In the genomic region with DNA sequence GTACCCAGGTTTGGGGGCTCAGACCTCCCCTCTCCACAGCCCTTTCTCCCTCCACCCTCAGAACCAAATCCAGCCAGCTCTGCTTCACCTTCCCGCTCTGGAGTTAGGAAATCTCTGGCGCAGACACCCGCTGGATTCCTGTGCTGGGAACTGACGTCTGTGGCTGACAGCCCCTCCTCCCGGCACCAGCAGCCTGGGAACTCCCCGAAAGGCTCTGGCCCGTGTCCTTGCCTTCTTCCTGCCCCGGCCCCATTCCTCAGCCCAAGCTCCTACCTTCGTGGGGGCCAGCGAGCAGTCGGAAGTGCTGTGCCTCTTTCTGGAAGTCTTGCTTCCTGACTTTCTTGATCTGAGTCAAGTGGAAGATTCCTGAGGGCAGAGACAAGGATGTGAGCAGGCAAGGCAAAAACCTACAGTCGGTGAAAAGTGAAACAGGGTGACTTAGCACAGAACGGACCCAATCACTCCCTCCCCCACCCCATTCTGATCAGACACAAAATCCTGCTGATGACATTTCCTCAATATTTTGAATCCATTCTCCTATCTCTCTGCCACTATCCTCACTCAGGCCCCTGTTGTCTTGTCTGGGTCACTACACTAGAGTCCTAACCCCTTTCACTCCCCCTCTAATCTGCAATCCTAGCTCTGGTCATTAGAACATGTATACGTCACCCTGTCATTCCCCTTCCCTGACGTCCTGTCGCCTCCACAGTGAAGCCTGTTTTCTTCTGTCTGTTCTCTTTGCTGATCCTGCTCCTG, we compare ENCODE assay signal across 9 cellular contexts. TPM values are rescaled to one million over a fixed set of nuclear protein-coding genes. Genes with fewer than 3 reads are reported as not detected.
DNase-seq lines count a peak whose midpoint lies in the region; FAIRE-seq and TF ChIP-seq lines count a peak whose summit lies in the region.
"Had no signal": no experiment of that assay in that cellular context is flagged by ENCODE, and none has a peak within 500 bp of the region (broad histone marks: within the 10 kb centered on the region; RNA-seq: fewer than 3 reads in every experiment).

No MANE protein-coding gene starts in this region.

- H3K4me2 ChIP-seq in endothelial cell of umbilical vein (ENCODE audit: insufficient read depth, low read length) = peak overlapping the region; percentile 9

- no peaks in the 10 kb centered on the region for H3K9me1 ChIP-seq in endothelial cell of umbilical vein (replicated peaks; ENCODE audit: control insufficient read depth, extremely low read depth, insufficient read depth, low read length)

- BruUV-seq in endothelial cell of umbilical vein (replicated peaks; lab: Mats Ljungman, UMichigan) = no TSS peak

- H3K27ac ChIP-seq in endothelial cell of umbilical vein (ENCODE audit: insufficient read depth, low read depth, low read length) = no peak overlapping the region
- peak overlapping the region; percentile 85 to 94 for H3K27ac ChIP-seq in liver (ENCODE audit: low read depth in 1 of 2, low read length in 2 of 2)
- H3K27ac ChIP-seq in stomach = peak overlapping the region; percentile 39 to 91 (median 86)

- H3K36me3 ChIP-seq in endothelial cell of umbilical vein (ENCODE audit: control insufficient read depth in 2 of 2, extremely low read depth in 1 of 2, insufficient read depth in 2 of 2, low read length in 2 of 2) (no peaks in the 10 kb centered on the region), liver (ENCODE audit: control insufficient read depth in 4 of 4, insufficient read depth in 3 of 4, low read depth in 1 of 4, low read length in 3 of 4) (no peaks in the 10 kb centered on the region), stomach (no peaks in the 10 kb centered on the region)

- H3K9me3 ChIP-seq in endothelial cell of umbilical vein (replicated peaks; ENCODE audit: control insufficient read depth, insufficient read depth, low read length) = no peaks in the 10 kb centered on the region
- H3K9me3 ChIP-seq in liver (ENCODE audit: control insufficient read depth in 4 of 4, low read length in 3 of 4) = no peaks in the 10 kb centered on the region
- H3K9me3 ChIP-seq in stomach = no peaks in the 10 kb centered on the region

- TF ChIP-seq CTCF in endothelial cell of umbilical vein (IDR thresholded peaks at IDR 0.05; ENCODE audit: extremely low read depth in 1 of 2, insufficient read depth in 1 of 2, low read depth in 1 of 2, low read length in 2 of 2) = no peak
- TF ChIP-seq CTCF in liver (IDR thresholded peaks at IDR 0.05; ENCODE audit: low read depth, low read length, missing input control) = no peak
- TF ChIP-seq CTCF in stomach (IDR thresholded peaks at IDR 0.05) = no peak

- dilution Hi-C loops in endothelial cell of umbilical vein (cut with MboI; ENCODE audit: extremely low pct_ligation_motif_present, low sequenced_read_pairs) = no loop called here

- H3K4me1 ChIP-seq in endothelial cell of umbilical vein (ENCODE audit: control insufficient read depth, extremely low read depth, insufficient read depth, low read length) (peaks cover 12% of the 10 kb centered on the region), liver (ENCODE audit: control insufficient read depth in 4 of 4, insufficient read depth in 4 of 4, low read length in 3 of 4) (peaks cover 3 to 21% (median 17%) of the 10 kb centered on the region in 4 donors), stomach (peaks cover 12 to 35% (median 22%) of the 10 kb centered on the region in 4 donors)

- intact Hi-C loops in endothelial cell of umbilical vein (cut with micrococcal nuclease) = no loop called here
- intact Hi-C loops in stomach (cut with DNase I; ENCODE audit: low total_unique reads) = no loop called here

- no peak overlapping the region for H3K9ac ChIP-seq in endothelial cell of umbilical vein (replicated peaks; ENCODE audit: extremely low read depth, insufficient read depth, low read length)
- H3K9ac ChIP-seq in liver (ENCODE audit: low read depth in 1 of 2, low read length in 2 of 2) = peak overlapping the region; percentile 79 to 92

- H3K27me3 ChIP-seq in endothelial cell of umbilical vein (ENCODE audit: control insufficient read depth in 2 of 2, insufficient read depth in 2 of 2, low read length in 2 of 2) (peaks cover 5 to 14% of the 10 kb centered on the region in 2 experiments), liver (ENCODE audit: control insufficient read depth in 4 of 4, insufficient read depth in 4 of 4, low read length in 3 of 4) (no peaks in the 10 kb centered on the region), stomach (no peaks in the 10 kb centered on the region)

- H3K4me3 ChIP-seq in endothelial cell of umbilical vein (replicated peaks in 1 of 3; ENCODE audit: insufficient read depth in 1 of 3, low read depth in 1 of 3, low read length in 3 of 3) (no peak overlapping the region), liver (ENCODE audit: low read depth in 1 of 3, low read length in 3 of 3) (peak overlapping the region in 2 of 3 donors; percentile 30 to 48), stomach (peak overlapping the region in 2 of 4 donors; percentile 1 to 9)

- POLR2A ChIA-PET in endothelial cell of umbilical vein (lab: Charles Lee) = interaction anchor here (1.6 kb wide), 1 partner anchor 204 kb away, joined by 3 read pairs; a partner anchor contains a TSS

- 14% methylated on average over 16 of the region's 16 CpGs for WGBS in liver
- 25 to 36% (median 34%) methylated on average over 15 to 16 of the region's 16 CpGs for WGBS in stomach, 5 donors

- peak; percentile 85 for FAIRE-seq in endothelial cell of umbilical vein (lab: Jason Lieb, UNC)

- CTCF ChIA-PET in endothelial cell of umbilical vein (lab: Charles Lee) = interaction anchor here (1.0 to 2.6 kb wide), 4 partner anchors 10 to 43 kb away, joined by 5 to 7 read pairs (median 6); no protein-coding TSS in a partner anchor

- H2AFZ ChIP-seq in endothelial cell of umbilical vein (ENCODE audit: low read depth, low read length) = peak overlapping the region; percentile 39

- TF ChIP-seq EP300 in stomach (IDR thresholded peaks at IDR 0.05) = peak; percentile 98

- H3K79me2 ChIP-seq in endothelial cell of umbilical vein (ENCODE audit: control insufficient read depth, insufficient read depth, low read length) = no peaks in the 10 kb centered on the region

- no peak for TF ChIP-seq POLR2A in endothelial cell of umbilical vein (IDR thresholded peaks at IDR 0.05; ENCODE audit: low read depth, low read length)
- peak in 1 of 4 donors; percentile 3 for TF ChIP-seq POLR2A in stomach (IDR thresholded peaks at IDR 0.05)

- TF ChIP-seq RAD21 in liver (IDR thresholded peaks at IDR 0.05) = peak in 1 of 2 donors; percentile 45

- H4K20me1 ChIP-seq in endothelial cell of umbilical vein (replicated peaks; ENCODE audit: control insufficient read depth, extremely low read depth, insufficient read depth, low read length) = no peaks in the 10 kb centered on the region

- DNase-seq in HCEC 1CT (peak; percentile 81), endothelial cell of umbilical vein (ENCODE audit: low read depth, low spot score) (peak; percentile 73), stomach (peak; percentile 77), LoVo (ENCODE audit: low spot score) (no peak), OCI-M2 (lab: John Stamatoyannopoulos, UW; ENCODE audit: unreplicated experiment) (no peak), NOMO-1 (lab: John Stamatoyannopoulos, UW; ENCODE audit: unreplicated experiment in 2 of 2) (no peak), NCI-H187 treated with DMSO at 0.1 percent for 48 hours (lab: John Stamatoyannopoulos, UW) (no peak)
- DNase-seq: NCI-H524 treated with DMSO at 0.1 percent for 48 hours had no signal

TF ChIP-seq in endothelial cell of umbilical vein, 7 proteins besides CTCF, POLR2A, EP300 and RAD21 (continues in another document):
- TF ChIP-seq GATA2 (IDR thresholded peaks at IDR 0.05; ENCODE audit: insufficient read depth, insufficient read length, low read depth, low read length) (no peak), MYC (IDR thresholded peaks at IDR 0.05; ENCODE audit: low read depth, low read length) (no peak), FOS (IDR thresholded peaks at IDR 0.05; ENCODE audit: borderline replicate concordance, insufficient read depth, low read length) (no peak), JUN (IDR thresholded peaks at IDR 0.05; ENCODE audit: borderline replicate concordance, insufficient read depth, insufficient read length, low read depth) (no peak)

RNA-seq across cellular contexts. Expression of a gene that starts 34.1 kb away (rescaled TPM):
- total RNA-seq in endothelial cell of umbilical vein (not detected in 2 replicates), liver (1 to 10 TPM in 1 of 2 donors, not detected in 1; 1.8 TPM), stomach (10 to 100 TPM in 2 of 5 donors, 1 to 10 TPM in 2, under 1 TPM in 1; 0.92 to 14.6 (median 7.2) TPM)
- polyA plus RNA-seq in endothelial cell of umbilical vein (not detected in 2 replicates), liver (10 to 100 TPM; 15.8 to 19.0 TPM), stomach (10 to 100 TPM in 1 of 3 donors, 1 to 10 TPM in 1, not detected in 1; 5.4 to 38.4 TPM)
- polyA plus RNA-seq in endothelial cell of umbilical vein (2011; cell fraction: cytosol; rRNA removed) = not detected in 2 replicates
- not detected in 2 replicates for polyA plus RNA-seq in endothelial cell of umbilical vein (2011; cell fraction: nucleus; rRNA removed)
- polyA plus RNA-seq in endothelial cell of umbilical vein (2012) = not detected in 2 replicates
- not detected in 2 replicates for polyA minus RNA-seq in endothelial cell of umbilical vein
- not detected for polyA minus RNA-seq in endothelial cell of umbilical vein (2011; cell fraction: cytosol; rRNA and poly(A)+ RNA removed)
- polyA minus RNA-seq in endothelial cell of umbilical vein (2011; cell fraction: nucleus; rRNA and poly(A)+ RNA removed) = not detected in 2 replicates

RNA-seq across cellular contexts. Expression of a gene that starts 51.5 kb away (rescaled TPM):
- 17.3 and 21.3 TPM in 2 replicates for total RNA-seq in endothelial cell of umbilical vein
- 5.2 and 5.8 TPM in 2 replicates for polyA plus RNA-seq in endothelial cell of umbilical vein
- polyA plus RNA-seq in endothelial cell of umbilical vein (2011; cell fraction: cytosol; rRNA removed) = 4.8 and 5.4 TPM in 2 replicates
- polyA plus RNA-seq in endothelial cell of umbilical vein (2011; cell fraction: nucleus; rRNA removed) = 14.5 and 16.5 TPM in 2 replicates
- polyA plus RNA-seq in endothelial cell of umbilical vein (2012) = 10.6 and 10.9 TPM in 2 replicates
- polyA minus RNA-seq in endothelial cell of umbilical vein = 33.8 and 33.9 TPM in 2 replicates
- 19.3 TPM for polyA minus RNA-seq in endothelial cell of umbilical vein (2011; cell fraction: cytosol; rRNA and poly(A)+ RNA removed)
- polyA minus RNA-seq in endothelial cell of umbilical vein (2011; cell fraction: nucleus; rRNA and poly(A)+ RNA removed) = 36.8 and 49.7 TPM in 2 replicates
- total RNA-seq in liver = 10 to 100 TPM in 1 of 2 donors, 1 to 10 TPM in 1; 8.5 to 11.0 TPM
- 1 to 10 TPM in 1 of 2 donors, under 1 TPM in 1; 0.60 to 1.6 TPM for polyA plus RNA-seq in liver
- 10 to 100 TPM in 3 of 5 donors, 1 to 10 TPM in 2; 7.0 to 28.1 (median 14.5) TPM for total RNA-seq in stomach
- polyA plus RNA-seq in stomach = 1 to 10 TPM; 2.1 to 2.9 (median 2.6) TPM

Comparison
In these comparisons a context has a peak if more than half of its experiments do, and no peak if none do; other contexts are left out.
1. DNase-seq: peak in HCEC 1CT (single experiment), endothelial cell of umbilical vein (single experiment) and stomach (single experiment); none in LoVo (single experiment), OCI-M2 (single experiment), NOMO-1 (0 of 2) and NCI-H187 treated with DMSO at 0.1 percent for 48 hours (single experiment).
2. H3K4me3 ChIP-seq: peak in liver (2 of 3); none in endothelial cell of umbilical vein (0 of 3).